Comparison of ENCODE assay signal across 31 cellular contexts in the genomic region with DNA sequence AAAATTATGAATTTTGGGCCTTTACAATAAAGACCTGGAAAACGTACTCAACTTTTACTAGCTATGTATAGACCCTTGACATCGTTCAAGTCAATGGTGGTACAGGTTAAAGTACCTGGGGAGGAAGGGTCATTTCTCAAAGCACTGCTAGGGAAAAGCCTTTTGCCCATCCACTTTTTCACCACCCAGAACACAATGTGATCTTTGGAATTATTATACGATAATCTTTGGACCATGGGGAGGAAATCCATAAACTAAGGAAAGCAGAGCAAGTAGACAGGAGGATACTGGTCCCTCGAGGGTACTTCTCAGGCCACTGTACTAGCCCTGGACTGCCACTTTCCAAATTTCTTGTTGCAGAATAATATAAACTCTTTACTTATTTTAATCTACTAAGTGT.
"Had no signal": no experiment of that assay in that cellular context is flagged by ENCODE, and none has a peak within 500 bp of the region (broad histone marks: within the 10 kb centered on the region; RNA-seq: fewer than 3 reads in every experiment).

No MANE protein-coding gene starts in this region.

- H3K27ac Mint-ChIP-seq: activated CD4-positive, alpha-beta memory T cell treated with anti-CD3 and anti-CD28 coated beads, Interleukin-2, amount 10 ng/mL, durations not matched to agents 7 days and 5 days; activated CD4-positive, alpha-beta T cell treated with anti-CD3 and anti-CD28 coated beads, Interleukin-2, amount 10 ng/mL, durations not matched to agents 24 days and 14 days; activated naive CD4-positive, alpha-beta T cell treated with anti-CD3 and anti-CD28 coated beads, Interleukin-2, amount 50 U/mL, for 72 hours; activated T-cell treated with anti-CD3 and anti-CD28 coated beads, Interleukin-2, amount 50 U/mL, for 24 hours; dendritic cell treated with granulocyte-macrophage colony-stimulating factor and Interleukin-4, amounts not matched to agents 40 ng/mL and 50 ng/mL, for 4 days; nephron progenitor cell; stimulated activated memory B cell treated with anti-CD40 and anti-IgM and Interleukin-4, amounts not matched to agents 10 μg/mL and 1 μg/mL and 100 μg/mL, for 72 hours; stimulated activated naive CD8-positive, alpha-beta T cell treated with anti-CD3 and anti-CD28 coated beads, Interleukin-15, amount 100 ng/mL, for 72 hours had no signal

- FAIRE-seq: bronchial epithelial cell, TTC549 had no signal

- H3K36me3 ChIP-seq: esophagus squamous epithelium, neutrophil, ovary, prostate gland, sigmoid colon, thyroid gland had no signal

- H3K4me2 ChIP-seq: smooth muscle cell had no signal

- ATAC-seq: activated naive CD4-positive, alpha-beta T cell treated with anti-CD3 and anti-CD28 coated beads, Interleukin-2, amount 50 U/mL, for 72 hours; stimulated activated memory B cell treated with anti-CD40 and anti-IgM and Interleukin-4, amounts not matched to agents 10 μg/mL and 1 μg/mL and 100 μg/mL, for 72 hours; stimulated activated naive CD8-positive, alpha-beta T cell treated with anti-CD3 and anti-CD28 coated beads, Interleukin-15, amount 100 ng/mL, for 72 hours had no signal

- DNase-seq: activated CD4-positive, alpha-beta memory T cell treated with anti-CD3 and anti-CD28 coated beads, Interleukin-2, amount 10 ng/mL, durations not matched to agents 7 days and 5 days; activated CD4-positive, alpha-beta T cell treated with anti-CD3 and anti-CD28 coated beads, Interleukin-2, amount 10 ng/mL, durations not matched to agents 24 days and 14 days; activated CD4-positive, CD25-positive, alpha-beta regulatory T cell treated with anti-CD3 and anti-CD28 coated beads, Interleukin-2, amount 50 U/mL, for 72 hours; activated CD8-positive, alpha-beta memory T cell treated with anti-CD3 and anti-CD28 coated beads, Interleukin-2, amount 50 U/mL, for 48 hours; activated gamma-delta T cell; activated T-cell treated with anti-CD3 and anti-CD28 coated beads, Interleukin-2, amount 50 U/mL, for 24 hours; esophagus squamous epithelium; foreskin melanocyte; left ventricle myocardium superior; mammary epithelial cell; naive B cell; nephron progenitor cell; ovary; retina; sigmoid colon; stimulated activated CD4-positive, alpha-beta T cell treated with anti-CD3 and anti-CD28 coated beads, Interleukin-1b, Interleukin-23, amount 100 ng/mL, for 48 hours; stimulated activated CD4-positive, alpha-beta T cell treated with anti-CD3 and anti-CD28 coated beads, Interleukin-4, amount 100 ng/mL, for 4 hours; stimulated activated CD8-positive, alpha-beta memory T cell treated with anti-CD3 and anti-CD28 coated beads, Interleukin-4, amount 100 ng/mL, for 48 hours; stimulated activated naive CD8-positive, alpha-beta T cell treated with anti-CD3 and anti-CD28 coated beads, Interleukin-15, amount 100 ng/mL, for 72 hours; T-helper 9 cell; thyroid gland had no signal

- H3K27ac ChIP-seq: epithelial cell of prostate, esophagus squamous epithelium, neutrophil, sigmoid colon, thyroid gland had no signal

- H3K4me3 Mint-ChIP-seq: activated CD4-positive, alpha-beta memory T cell treated with anti-CD3 and anti-CD28 coated beads, Interleukin-2, amount 10 ng/mL, durations not matched to agents 7 days and 5 days; activated CD4-positive, alpha-beta T cell treated with anti-CD3 and anti-CD28 coated beads, Interleukin-2, amount 10 ng/mL, durations not matched to agents 24 days and 14 days; activated T-cell treated with anti-CD3 and anti-CD28 coated beads, Interleukin-2, amount 50 U/mL, for 24 hours; central memory CD8-positive, alpha-beta T cell; dendritic cell treated with granulocyte-macrophage colony-stimulating factor and Interleukin-4, amounts not matched to agents 40 ng/mL and 50 ng/mL, for 4 days; naive B cell; nephron progenitor cell; stimulated activated memory B cell treated with anti-CD40 and anti-IgM and Interleukin-4, amounts not matched to agents 10 μg/mL and 1 μg/mL and 100 μg/mL, for 72 hours; stimulated activated naive CD8-positive, alpha-beta T cell treated with anti-CD3 and anti-CD28 coated beads, Interleukin-15, amount 100 ng/mL, for 72 hours had no signal

- H3K9me3 Mint-ChIP-seq: activated CD4-positive, alpha-beta memory T cell treated with anti-CD3 and anti-CD28 coated beads, Interleukin-2, amount 10 ng/mL, durations not matched to agents 7 days and 5 days; activated CD4-positive, alpha-beta T cell treated with anti-CD3 and anti-CD28 coated beads, Interleukin-2, amount 10 ng/mL, durations not matched to agents 24 days and 14 days; activated naive CD4-positive, alpha-beta T cell treated with anti-CD3 and anti-CD28 coated beads, Interleukin-2, amount 50 U/mL, for 72 hours; activated T-cell treated with anti-CD3 and anti-CD28 coated beads, Interleukin-2, amount 50 U/mL, for 24 hours; central memory CD8-positive, alpha-beta T cell; dendritic cell treated with granulocyte-macrophage colony-stimulating factor and Interleukin-4, amounts not matched to agents 40 ng/mL and 50 ng/mL, for 4 days; naive B cell; nephron progenitor cell; stimulated activated memory B cell treated with anti-CD40 and anti-IgM and Interleukin-4, amounts not matched to agents 10 μg/mL and 1 μg/mL and 100 μg/mL, for 72 hours; stimulated activated naive CD8-positive, alpha-beta T cell treated with anti-CD3 and anti-CD28 coated beads, Interleukin-15, amount 100 ng/mL, for 72 hours had no signal

- H3K36me3 Mint-ChIP-seq: activated naive CD4-positive, alpha-beta T cell treated with anti-CD3 and anti-CD28 coated beads, Interleukin-2, amount 50 U/mL, for 72 hours; naive B cell; stimulated activated memory B cell treated with anti-CD40 and anti-IgM and Interleukin-4, amounts not matched to agents 10 μg/mL and 1 μg/mL and 100 μg/mL, for 72 hours had no signal

- H3K27me3 Mint-ChIP-seq: activated CD4-positive, alpha-beta memory T cell treated with anti-CD3 and anti-CD28 coated beads, Interleukin-2, amount 10 ng/mL, durations not matched to agents 7 days and 5 days; activated CD4-positive, alpha-beta T cell treated with anti-CD3 and anti-CD28 coated beads, Interleukin-2, amount 10 ng/mL, durations not matched to agents 24 days and 14 days; activated T-cell treated with anti-CD3 and anti-CD28 coated beads, Interleukin-2, amount 50 U/mL, for 24 hours; central memory CD8-positive, alpha-beta T cell; dendritic cell treated with granulocyte-macrophage colony-stimulating factor and Interleukin-4, amounts not matched to agents 40 ng/mL and 50 ng/mL, for 4 days; naive B cell; stimulated activated memory B cell treated with anti-CD40 and anti-IgM and Interleukin-4, amounts not matched to agents 10 μg/mL and 1 μg/mL and 100 μg/mL, for 72 hours; stimulated activated naive CD8-positive, alpha-beta T cell treated with anti-CD3 and anti-CD28 coated beads, Interleukin-15, amount 100 ng/mL, for 72 hours had no signal

- H3K27me3 ChIP-seq: esophagus squamous epithelium, neutrophil, ovary, sigmoid colon, thyroid gland had no signal

- H3K9me3 ChIP-seq: esophagus squamous epithelium, neutrophil, ovary, prostate gland, sigmoid colon, thyroid gland had no signal

- H3K4me3 ChIP-seq: esophagus squamous epithelium, ovary, prostate gland, sigmoid colon, smooth muscle cell, thyroid gland had no signal
